9 cellular contexts compared by ENCODE assay signal in the genomic region with DNA sequence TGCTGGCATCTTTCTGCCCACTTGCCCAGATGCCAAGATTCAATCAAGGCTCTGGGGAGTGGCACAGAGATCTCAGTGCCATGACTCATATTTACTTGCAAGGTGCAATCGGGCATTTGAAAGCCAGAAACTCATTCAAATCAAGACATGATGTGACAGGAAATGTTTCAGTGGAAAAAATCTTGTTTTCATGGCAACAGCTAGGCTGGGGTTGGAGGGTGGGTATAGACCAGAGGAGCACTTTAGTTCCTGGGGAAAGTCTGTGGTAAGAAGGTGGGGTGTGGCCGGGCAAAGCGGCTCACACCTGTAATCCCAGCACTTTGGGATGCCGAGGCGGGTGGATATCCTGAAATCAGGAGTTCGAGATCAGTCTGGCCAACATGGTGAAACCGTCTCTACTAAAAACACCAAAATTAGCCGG. TPM values are rescaled to one million over a fixed set of nuclear protein-coding genes. Genes with fewer than 3 reads are reported as not detected.
DNase-seq lines count a peak whose midpoint lies in the region; ATAC-seq and TF ChIP-seq lines count a peak whose summit lies in the region.
"Had no signal": no experiment of that assay in that cellular context is flagged by ENCODE, and none has a peak within 500 bp of the region (broad histone marks: within the 10 kb centered on the region; RNA-seq: fewer than 3 reads in every experiment).

No MANE protein-coding gene starts in this region.

- peak overlapping the region; percentile 42 for H3K4me3 Mint-ChIP-seq in activated naive CD4-positive, alpha-beta T cell treated with anti-CD3 and anti-CD28 coated beads, Interleukin-2, amount 10 ng/mL, durations not matched to agents 7 days and 5 days

- no peaks in the 10 kb centered on the region for H3K36me3 ChIP-seq in OCI-LY7 (ENCODE audit: insufficient read depth, low read length)
- no peaks in the 10 kb centered on the region for H3K36me3 ChIP-seq in adrenal gland (replicated peaks in 1 of 2)

- peaks cover 13% of the 10 kb centered on the region for H3K27me3 Mint-ChIP-seq in activated naive CD4-positive, alpha-beta T cell treated with anti-CD3 and anti-CD28 coated beads, Interleukin-2, amount 10 ng/mL, durations not matched to agents 7 days and 5 days

- H3K27ac ChIP-seq in OCI-LY7 (ENCODE audit: low read depth, low read length, poor library complexity, severe bottlenecking) (no peak overlapping the region), adrenal gland (no peak overlapping the region)

- POLR2A ChIA-PET in OCI-LY7 (lab: Charles Lee) = no interaction called here
- POLR2A ChIA-PET in HEK293T (lab: Yijun Ruan, JAX) = no interaction called here

- intact Hi-C loops in OCI-LY7 (cut with micrococcal nuclease; ENCODE audit: unreplicated experiment) (loop anchor here (5.0 kb wide), 1 partner anchor 53 kb away; the partner anchor contains the start of gene ATG2A), adrenal gland (cut with DNase I) (no loop called here)

- no peak overlapping the region for H3K4me3 ChIP-seq in OCI-LY7 (ENCODE audit: low read depth, low read length, poor library complexity, severe bottlenecking)
- no peak overlapping the region for H3K4me3 ChIP-seq in adrenal gland

- CTCF ChIA-PET in OCI-LY7 (lab: Charles Lee; ENCODE audit: unreplicated experiment) = no interaction called here
- CTCF ChIA-PET in activated naive CD4-positive, alpha-beta T cell treated with anti-CD3 and anti-CD28 coated beads, Interleukin-2, amount 10 ng/mL, durations not matched to agents 7 days and 5 days (lab: Charles Lee) = no interaction called here
- CTCF ChIA-PET in HEK293T (lab: Yijun Ruan, JAX) = no interaction called here

- H3K9me3 Mint-ChIP-seq in activated naive CD4-positive, alpha-beta T cell treated with anti-CD3 and anti-CD28 coated beads, Interleukin-2, amount 10 ng/mL, durations not matched to agents 7 days and 5 days = no peaks in the 10 kb centered on the region

- no TSS peak for BruUV-seq in OCI-LY7 (replicated peaks; lab: Mats Ljungman, UMichigan)

- no peaks in the 10 kb centered on the region for H3K36me3 Mint-ChIP-seq in activated naive CD4-positive, alpha-beta T cell treated with anti-CD3 and anti-CD28 coated beads, Interleukin-2, amount 10 ng/mL, durations not matched to agents 7 days and 5 days

- no peaks in the 10 kb centered on the region for H3K9me2 ChIP-seq in OCI-LY7 (ENCODE audit: insufficient read depth, low read length)

- H2AFZ ChIP-seq in OCI-LY7 (ENCODE audit: low read length) = no peak overlapping the region

- TF ChIP-seq CTCF in OCI-LY7 (conservative IDR thresholded peaks at IDR 0.05; ENCODE audit: low read length) = no peak
- no peak for TF ChIP-seq CTCF in adrenal gland (IDR thresholded peaks at IDR 0.05)

- H4K20me1 ChIP-seq in OCI-LY7 (ENCODE audit: insufficient read depth, low read length) = no peaks in the 10 kb centered on the region

- ATAC-seq in HG02981 (IDR thresholded peaks at IDR 0.05; ENCODE audit: unreplicated experiment) = no peak

- peaks cover 55% of the 10 kb centered on the region for H3K4me1 ChIP-seq in OCI-LY7 (ENCODE audit: insufficient read depth, low read length, poor library complexity, severe bottlenecking)
- H3K4me1 ChIP-seq in adrenal gland (replicated peaks in 1 of 2) = peaks cover 0 to 7% of the 10 kb centered on the region in 2 donors

- no peak overlapping the region for H3K4me2 ChIP-seq in OCI-LY7 (ENCODE audit: low read length)

- H3K27ac Mint-ChIP-seq in activated naive CD4-positive, alpha-beta T cell treated with anti-CD3 and anti-CD28 coated beads, Interleukin-2, amount 10 ng/mL, durations not matched to agents 7 days and 5 days = no peak overlapping the region

- H3K27me3 ChIP-seq in adrenal gland = no peaks in the 10 kb centered on the region

- H3K79me2 ChIP-seq in OCI-LY7 (ENCODE audit: insufficient read depth, low read depth, low read length) = no peaks in the 10 kb centered on the region

- peak; percentile 24 for DNase-seq in OCI-LY7 (ENCODE audit: low spot score)
- no peak for DNase-seq in activated naive CD4-positive, alpha-beta T cell treated with anti-CD3 and anti-CD28 coated beads, Interleukin-2, amount 10 ng/mL, durations not matched to agents 7 days and 5 days
- DNase-seq in stimulated activated CD4-positive, alpha-beta T cell treated with anti-CD3 and anti-CD28 coated beads, Interleukin-15, amount 100 ng/mL, for 24 hours = peak; percentile 51
- no peak for DNase-seq in HEK293T (ENCODE audit: extremely low spot score)
- DNase-seq in adrenal gland = no peak
- DNase-seq: effector CD8-positive, alpha-beta T cell; GF-D8 had no signal

- no peak for TF ChIP-seq POLR2A in adrenal gland (IDR thresholded peaks at IDR 0.05)

- H3K9me3 ChIP-seq in OCI-LY7 (ENCODE audit: low read length) (no peaks in the 10 kb centered on the region), adrenal gland (replicated peaks in 1 of 3) (no peaks in the 10 kb centered on the region)

- WGBS in adrenal gland, 4 donors = 76 to 87% (median 84%) methylated on average over 7 to 8 of the region's 8 CpGs

- H3K4me1 Mint-ChIP-seq in activated naive CD4-positive, alpha-beta T cell treated with anti-CD3 and anti-CD28 coated beads, Interleukin-2, amount 10 ng/mL, durations not matched to agents 7 days and 5 days = peaks cover 24% of the 10 kb centered on the region

TF ChIP-seq in HEK293T, 16 proteins besides CTCF, POLR2A, EP300 and RAD21:
- TF ChIP-seq FOXM1 (IDR thresholded peaks at IDR 0.05; ENCODE audit: borderline replicate concordance) = no peak
- TF ChIP-seq ELF4 (IDR thresholded peaks at IDR 0.05) = no peak
- no peak for TF ChIP-seq FOXK2 (IDR thresholded peaks at IDR 0.05)
- TF ChIP-seq TARDBP (IDR thresholded peaks at IDR 0.05) = no peak
- TF ChIP-seq L3MBTL2 (conservative IDR thresholded peaks at IDR 0.05) = no peak
- TF ChIP-seq SP1 (IDR thresholded peaks at IDR 0.05) = no peak
TF ChIP-seq in HEK293T: peak in this region for 0.

RNA-seq across cellular contexts. Expression of gene MAJIN, which starts 1.2 kb away (rescaled TPM):
- not detected in 2 replicates for total RNA-seq in OCI-LY7 (2014; rRNA removed; shearing (Covaris generic))
- total RNA-seq in OCI-LY7 (2022) (not detected in 2 replicates), adrenal gland (not detected)
- polyA plus RNA-seq in adrenal gland = under 1 TPM in 2 of 3 donors, not detected in 1; 0.24 to 0.29 TPM
- total RNA-seq: left ventricle myocardium superior had no signal

RNA-seq across cellular contexts. Expression of gene BATF2, which starts 26.0 kb away (rescaled TPM):
- total RNA-seq in OCI-LY7 (2014; rRNA removed; shearing (Covaris generic)) = 0.33 and 0.79 TPM in 2 replicates
- total RNA-seq in OCI-LY7 (2022) (0.61 and 0.70 TPM in 2 replicates), adrenal gland (10 to 100 TPM in 2 of 8 donors, 1 to 10 TPM in 6; 3.6 to 34.5 (median 7.0) TPM)
- 1 to 10 TPM; 3.3 to 8.5 (median 3.7) TPM for polyA plus RNA-seq in adrenal gland

RNA-seq across cellular contexts. Expression of gene GPHA2, which starts 35.0 kb away (rescaled TPM):
- not detected in 2 replicates for total RNA-seq in OCI-LY7 (2014; rRNA removed; shearing (Covaris generic))
- not detected in 2 replicates for total RNA-seq in OCI-LY7 (2022)
- not detected for total RNA-seq in adrenal gland
- polyA plus RNA-seq in adrenal gland = under 1 TPM in 1 of 3 donors, not detected in 2; 0.67 TPM
- total RNA-seq: left ventricle myocardium superior had no signal

RNA-seq across cellular contexts. Expression of gene ARL2, which starts 43.2 kb away (rescaled TPM):
- total RNA-seq in OCI-LY7 (2014; rRNA removed; shearing (Covaris generic)) = 113 and 130 TPM in 2 replicates
- total RNA-seq in OCI-LY7 (2022) = 95.9 and 102 TPM in 2 replicates
- total RNA-seq in adrenal gland = 100 to 1,000 TPM in 5 of 8 donors, 10 to 100 TPM in 3; 81.0 to 231 (median 112) TPM
- polyA plus RNA-seq in adrenal gland = 100 to 1,000 TPM in 2 of 3 donors, 10 to 100 TPM in 1; 66.5 to 151 (median 128) TPM

RNA-seq across cellular contexts. Expression of gene PPP2R5B, which starts 46.3 kb away (rescaled TPM):
- total RNA-seq in OCI-LY7 (2014; rRNA removed; shearing (Covaris generic)) = 8.6 and 8.8 TPM in 2 replicates
- total RNA-seq in OCI-LY7 (2022) = 13.3 and 16.2 TPM in 2 replicates
- total RNA-seq in adrenal gland = 10 to 100 TPM; 11.4 to 26.6 (median 21.2) TPM
- 10 to 100 TPM; 10.7 to 51.3 (median 25.6) TPM for polyA plus RNA-seq in adrenal gland

Comparison
In these comparisons a context has a peak if more than half of its experiments do, and no peak if none do; other contexts are left out.
1. DNase-seq: peak in OCI-LY7 (single experiment) and stimulated activated CD4-positive, alpha-beta T cell treated with anti-CD3 and anti-CD28 coated beads, Interleukin-15, amount 100 ng/mL, for 24 hours (single experiment); none in activated naive CD4-positive, alpha-beta T cell treated with anti-CD3 and anti-CD28 coated beads, Interleukin-2, amount 10 ng/mL, durations not matched to agents 7 days and 5 days (single experiment), HEK293T (single experiment) and adrenal gland (0 of 7).